In the genomic region with DNA sequence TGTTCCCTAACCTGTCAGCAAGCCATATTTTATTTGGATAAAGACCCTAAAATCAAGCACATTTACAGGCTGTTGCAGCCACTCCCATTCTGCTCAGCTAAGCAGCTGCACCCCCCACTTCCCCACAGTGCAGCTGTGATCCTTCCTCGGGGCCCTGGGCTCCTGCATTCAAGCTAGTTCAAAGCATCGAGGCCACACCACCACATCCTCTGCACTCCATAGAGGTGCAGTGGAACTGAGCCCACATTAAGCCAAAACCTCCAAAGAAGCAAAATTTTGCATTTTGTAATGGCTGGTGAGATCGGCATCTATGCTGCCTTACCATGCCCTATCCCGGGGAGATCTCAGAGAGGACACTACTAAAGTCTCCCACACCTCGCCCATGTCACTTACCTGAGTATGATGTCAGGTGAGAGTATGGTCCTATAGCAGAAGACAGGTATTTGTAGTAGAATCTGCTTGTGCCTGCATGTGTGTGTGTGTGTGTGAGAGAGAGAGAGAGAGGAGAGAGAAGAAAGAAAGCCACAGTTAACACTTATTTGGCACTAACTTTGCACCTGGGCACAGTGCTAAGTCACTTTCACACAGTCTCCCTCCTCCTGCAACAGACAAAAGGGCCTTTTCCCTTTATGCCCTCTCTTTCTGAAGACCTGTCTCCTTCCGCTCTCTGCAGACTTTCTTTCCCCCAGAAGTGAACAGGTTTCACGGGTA, we compare ENCODE assay signal across 15 cellular contexts.
DNase-seq lines count a peak whose midpoint lies in the region; ATAC-seq and TF ChIP-seq lines count a peak whose summit lies in the region.
"Had no signal": no experiment of that assay in that cellular context is flagged by ENCODE, and none has a peak within 500 bp of the region (broad histone marks: within the 10 kb centered on the region; RNA-seq: fewer than 3 reads in every experiment).

No MANE protein-coding gene starts in this region.

- H3K27me3 Mint-ChIP-seq in activated naive CD8-positive, alpha-beta T cell treated with anti-CD3 and anti-CD28 coated beads for 36 hours, result no peaks in the 10 kb centered on the region

- H3K9me3 Mint-ChIP-seq in activated naive CD8-positive, alpha-beta T cell treated with anti-CD3 and anti-CD28 coated beads for 36 hours, result no peaks in the 10 kb centered on the region

- H3K36me3 Mint-ChIP-seq in activated naive CD8-positive, alpha-beta T cell treated with anti-CD3 and anti-CD28 coated beads for 36 hours, result no peaks in the 10 kb centered on the region

- H3K4me3 ChIP-seq in Loucy (ENCODE audit: low read length, poor library complexity, severe bottlenecking), result peak overlapping the region; percentile 34
- H3K4me3 ChIP-seq: BLaER1 treated with 17β-estradiol and CSF1 and Interleukin-3, amounts not matched to agents 10 nM and 100 nM; colonic mucosa; transverse colon had no signal

- H3K27ac Mint-ChIP-seq in activated naive CD8-positive, alpha-beta T cell treated with anti-CD3 and anti-CD28 coated beads for 36 hours, result peak overlapping the region; percentile 36
- H3K27ac Mint-ChIP-seq: nephron had no signal

- no peak for ATAC-seq in GM18907 (IDR thresholded peaks at IDR 0.05; ENCODE audit: unreplicated experiment)
- ATAC-seq in HG02981 (IDR thresholded peaks at IDR 0.05; ENCODE audit: unreplicated experiment), result no peak
- no peak for ATAC-seq in HG03139 (IDR thresholded peaks at IDR 0.05; ENCODE audit: unreplicated experiment)

- no peaks in the 10 kb centered on the region for H3K9me2 ChIP-seq in Loucy (replicated peaks; ENCODE audit: low read depth, low read length)

- no peaks in the 10 kb centered on the region for H3K79me2 ChIP-seq in Loucy (ENCODE audit: insufficient read depth, low read length)

- no peak overlapping the region for H3K9ac ChIP-seq in Loucy (ENCODE audit: low read depth, low read length, poor library complexity, severe bottlenecking)
- H3K9ac ChIP-seq: BLaER1 treated with 17β-estradiol and CSF1 and Interleukin-3, amounts not matched to agents 10 nM and 100 nM had no signal

- peak overlapping the region; percentile 38 for H3K4me3 Mint-ChIP-seq in activated naive CD8-positive, alpha-beta T cell treated with anti-CD3 and anti-CD28 coated beads for 36 hours
- H3K4me3 Mint-ChIP-seq: nephron had no signal

- H3K9me3 ChIP-seq in Loucy (ENCODE audit: insufficient read depth, low read depth, low read length), result no peaks in the 10 kb centered on the region
- H3K9me3 ChIP-seq: BLaER1 treated with 17β-estradiol and CSF1 and Interleukin-3, amounts not matched to agents 10 nM and 100 nM; colonic mucosa; transverse colon had no signal

- H4K20me1 ChIP-seq in Loucy (ENCODE audit: insufficient read depth, low read length, poor library complexity, severe bottlenecking), result no peaks in the 10 kb centered on the region
- H4K20me1 ChIP-seq: BLaER1 treated with 17β-estradiol and CSF1 and Interleukin-3, amounts not matched to agents 10 nM and 100 nM had no signal

- H3K27me3 ChIP-seq in Loucy (ENCODE audit: insufficient read depth, low read length, poor library complexity, severe bottlenecking), result no peaks in the 10 kb centered on the region
- H3K27me3 ChIP-seq: BLaER1 treated with 17β-estradiol and CSF1 and Interleukin-3, amounts not matched to agents 10 nM and 100 nM; colonic mucosa; transverse colon had no signal

- H3K4me1 Mint-ChIP-seq in activated naive CD8-positive, alpha-beta T cell treated with anti-CD3 and anti-CD28 coated beads for 36 hours, result peaks cover 26% of the 10 kb centered on the region

- DNase-seq in activated CD4-positive, alpha-beta T cell treated with anti-CD3 and anti-CD28 coated beads for 4 hours, result peak; percentile 9 to 14
- DNase-seq in activated naive CD8-positive, alpha-beta T cell treated with anti-CD3 and anti-CD28 coated beads for 36 hours, result peak; percentile 28
- DNase-seq in stimulated activated CD4-positive, alpha-beta T cell treated with anti-CD3 and anti-CD28 coated beads, Interleukin-4, amount 100 ng/mL, for 24 hours, result peak; percentile 22
- DNase-seq in SK-N-DZ (ENCODE audit: low spot score), result no peak
- DNase-seq: colonic mucosa, islet precursor cell, MV-4-11, NCI-H510A, transverse colon had no signal

- no peaks in the 10 kb centered on the region for H3F3A ChIP-seq in Loucy (ENCODE audit: low read depth)

- H3K36me3 ChIP-seq in Loucy (ENCODE audit: insufficient read depth, low read length), result no peaks in the 10 kb centered on the region
- H3K36me3 ChIP-seq: BLaER1 treated with 17β-estradiol and CSF1 and Interleukin-3, amounts not matched to agents 10 nM and 100 nM; colonic mucosa; transverse colon had no signal

- H2AFZ ChIP-seq in Loucy (ENCODE audit: low read length), result peak overlapping the region; percentile 78

- no peak for TF ChIP-seq CTCF in Loucy (conservative IDR thresholded peaks at IDR 0.05; ENCODE audit: low read length)

- H3K4me1 ChIP-seq in Loucy (ENCODE audit: insufficient read depth, low read length, poor library complexity, severe bottlenecking), result peaks cover 21% of the 10 kb centered on the region
- H3K4me1 ChIP-seq: colonic mucosa, transverse colon had no signal

- H3K4me2 ChIP-seq in Loucy (ENCODE audit: low read depth, low read length, poor library complexity, severe bottlenecking), result peak overlapping the region; percentile 59
